In the genomic region with DNA sequence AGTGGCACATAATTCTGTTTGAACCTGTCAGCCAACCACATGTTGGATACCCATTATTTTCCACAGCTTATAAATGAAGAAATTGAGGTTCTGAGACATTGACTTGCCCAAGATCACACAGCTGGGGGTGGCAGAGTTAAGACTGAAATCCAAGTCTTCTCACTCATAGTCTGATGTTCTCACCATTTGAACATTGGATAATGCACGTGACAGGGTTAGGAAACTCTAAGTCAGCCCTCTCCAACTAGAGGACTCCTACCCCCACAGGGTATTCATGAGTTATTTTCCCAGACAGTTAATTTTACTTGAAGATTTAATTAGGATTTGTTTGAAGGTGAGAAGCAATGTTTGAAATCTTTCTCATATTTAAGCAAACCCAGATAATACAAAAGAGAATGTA, we compare ENCODE assay signal across 28 cellular contexts. TPM values are rescaled to one million over a fixed set of nuclear protein-coding genes. Genes with fewer than 3 reads are reported as not detected.
DNase-seq lines count a peak whose midpoint lies in the region; ATAC-seq and TF ChIP-seq lines count a peak whose summit lies in the region.
"Had no signal": no experiment of that assay in that cellular context is flagged by ENCODE, and none has a peak within 500 bp of the region (broad histone marks: within the 10 kb centered on the region; RNA-seq: fewer than 3 reads in every experiment).

No MANE protein-coding gene starts in this region.

- peak overlapping the region; percentile 54 for H2AFZ ChIP-seq in IMR-90 (replicated peaks; ENCODE audit: low read length, poor library complexity)

- H4K8ac ChIP-seq in IMR-90 (ENCODE audit: low read depth in 2 of 2, low read length in 2 of 2): peak overlapping the region in 1 of 2 experiments; percentile 66; a peak in 1 of 4 replicates

- no peak overlapping the region for H3K9ac ChIP-seq in IMR-90 (ENCODE audit: low read depth, low read length)

- H3K27ac Mint-ChIP-seq in brain (peak overlapping the region in 3 of 5 experiments; percentile 89 to 92 (median 92)), progenitor cell of endocrine pancreas (no peak overlapping the region)
- H3K27ac Mint-ChIP-seq in naive thymus-derived CD8-positive, alpha-beta T cell: peak overlapping the region in 6 of 10 donors; percentile 27 to 95 (median 48)
- H3K27ac Mint-ChIP-seq: activated T-helper 2 cell treated with anti-CD3 and anti-CD28 coated beads, Interferon-gamma antibody, Interleukin-2, Interleukin-4, amounts not matched to agents 10 μg/mL and 5 μg/mL and 100 μg/mL, durations not matched to agents 14 hours and 24 hours and 36 hours had no signal

- no peaks in the 10 kb centered on the region for H3K9me3 Mint-ChIP-seq in brain
- no peaks in the 10 kb centered on the region for H3K9me3 Mint-ChIP-seq in naive thymus-derived CD8-positive, alpha-beta T cell
- H3K9me3 Mint-ChIP-seq in progenitor cell of endocrine pancreas (ENCODE audit: low read depth): peaks cover 6% of the 10 kb centered on the region
- H3K9me3 Mint-ChIP-seq: activated T-helper 2 cell treated with anti-CD3 and anti-CD28 coated beads, Interferon-gamma antibody, Interleukin-2, Interleukin-4, amounts not matched to agents 10 μg/mL and 5 μg/mL and 100 μg/mL, durations not matched to agents 14 hours and 24 hours and 36 hours; central memory CD8-positive, alpha-beta T cell; memory B cell; neural crest cell; T-helper 1 cell treated with Interleukin-12 subunit alpha and Interleukin-12 subunit beta and Interleukin-4 antibody, amounts not matched to agents 30 μg/mL and 1 μg/mL, for 36 hours had no signal

- no peak for TF ChIP-seq RAD21 in IMR-90 (IDR thresholded peaks at IDR 0.05; ENCODE audit: low read length)

- H4K5ac ChIP-seq in IMR-90 (ENCODE audit: low read depth, low read length): peak overlapping the region; percentile 39; the same call in 1 of the 2 replicates

- POLR2A ChIA-PET in A673 (lab: Charles Lee; ENCODE audit: low non-redundant PET) (no interaction called here), IMR-90 (lab: Charles Lee; ENCODE audit: unreplicated experiment) (no interaction called here)
- POLR2A ChIA-PET in naive thymus-derived CD8-positive, alpha-beta T cell (lab: Charles Lee): interaction anchor here (1.0 to 2.9 kb wide), 2 partner anchors 11 to 24 kb away, joined by 5 to 37 read pairs; no protein-coding TSS in a partner anchor

- CTCF ChIA-PET in A673 (lab: Charles Lee): interaction anchor here (1.3 kb wide), 1 partner anchor 16 kb away, joined by 4 read pairs; no protein-coding TSS in a partner anchor
- CTCF ChIA-PET in IMR-90 (lab: Yijun Ruan, JAX): interaction anchor here (0.6 to 1.5 kb wide), 2 partner anchors 8 to 176 kb away, joined by 3 to 5 read pairs; no protein-coding TSS in a partner anchor

- H3K27ac ChIP-seq in A673 (ENCODE audit: low read depth, low read length, poor library complexity, severe bottlenecking): peak overlapping the region; percentile 43
- peak overlapping the region; percentile 46; the same call in 1 of the 2 replicates for H3K27ac ChIP-seq in IMR-90 (ENCODE audit: insufficient read depth, low read length)
- H3K27ac ChIP-seq: HL-60 had no signal

- H3K4me3 ChIP-seq in A673 (ENCODE audit: low read depth, low read length, poor library complexity, severe bottlenecking) (no peak overlapping the region), IMR-90 (ENCODE audit: insufficient read depth, low read depth, low read length) (no peak overlapping the region)

- H4K20me1 ChIP-seq in IMR-90 (ENCODE audit: insufficient read depth, low read length): no peaks in the 10 kb centered on the region

- H2BK120ac ChIP-seq in IMR-90 (ENCODE audit: low read depth, low read length): peak overlapping the region; percentile 70

- H3K4me1 ChIP-seq in A673 (ENCODE audit: insufficient read depth, low read length, poor library complexity, severe bottlenecking) (peaks cover 65% of the 10 kb centered on the region), IMR-90 (ENCODE audit: control insufficient read depth, insufficient read depth, low read length) (peaks cover 12% of the 10 kb centered on the region)

- peak overlapping the region; percentile 59; the same call in 1 of the 2 replicates for H3K4me2 ChIP-seq in IMR-90 (ENCODE audit: low read depth, low read length)

- H4K91ac ChIP-seq in IMR-90 (ENCODE audit: insufficient read depth, low read depth, low read length): peak overlapping the region; percentile 66; the same call in 1 of the 2 replicates

- DNase-seq in A673 (ENCODE audit: low spot score): no peak
- DNase-seq in IMR-90: no peak
- DNase-seq in naive thymus-derived CD8-positive, alpha-beta T cell: no peak
- DNase-seq in cardiac septum (ENCODE audit: low spot score): no peak
- no peak for DNase-seq in progenitor cell of endocrine pancreas (ENCODE audit: low spot score, unreplicated experiment)
- DNase-seq: activated CD4-positive, alpha-beta T cell treated with anti-CD3 and anti-CD28 coated beads, Interleukin-2, amount 10 ng/mL, durations not matched to agents 7 days and 5 days; amniotic stem cell; C1 segment of cervical spinal cord; DMS153; effector memory CD4-positive, alpha-beta T cell; left cardiac atrium; NCI-H146; NCI-H2171; NCI-H526; SHP77 treated with DMSO at 0.1 percent for 48 hours had no signal

- H3K27me3 Mint-ChIP-seq in brain: no peaks in the 10 kb centered on the region
- H3K27me3 Mint-ChIP-seq in naive thymus-derived CD8-positive, alpha-beta T cell: no peaks in the 10 kb centered on the region
- H3K27me3 Mint-ChIP-seq in progenitor cell of endocrine pancreas: no peaks in the 10 kb centered on the region
- H3K27me3 Mint-ChIP-seq: central memory CD8-positive, alpha-beta T cell; memory B cell had no signal

- dilution Hi-C loops in IMR-90 (cut with HindIII; ENCODE audit: low sequenced_read_pairs, unreplicated experiment): no loop called here

- peak overlapping the region; percentile 79; the same call in 2 of the 3 replicates for H2BK15ac ChIP-seq in IMR-90 (ENCODE audit: low read depth, low read length)

- no CpG with 5 or more reads among the region's 1 CpG for WGBS in IMR-90 (ENCODE audit: extremely low coverage in 2 of 2, insufficient read length in 1 of 2), 2 experiments

- BruUV-seq in A673 (replicated peaks; lab: Mats Ljungman, UMichigan) (no TSS peak), IMR-90 (replicated peaks; lab: Mats Ljungman, UMichigan) (no TSS peak)

- peaks cover 15% of the 10 kb centered on the region for H3K36me3 Mint-ChIP-seq in brain
- H3K36me3 Mint-ChIP-seq in naive thymus-derived CD8-positive, alpha-beta T cell: peaks cover 0 to 3% (median 0%) of the 10 kb centered on the region in 3 donors
- H3K36me3 Mint-ChIP-seq in progenitor cell of endocrine pancreas (ENCODE audit: insufficient read depth): peaks cover 2% of the 10 kb centered on the region

- no peak overlapping the region for H2AK9ac ChIP-seq in IMR-90 (replicated peaks; ENCODE audit: low read depth, low read length, poor library complexity)

- no peaks in the 10 kb centered on the region for H3K79me1 ChIP-seq in IMR-90 (ENCODE audit: low read depth in 1 of 2, low read length in 2 of 2)

- H2AK5ac ChIP-seq in IMR-90 (ENCODE audit: low read depth, low read length): peak overlapping the region; percentile 10

- no peak for TF ChIP-seq POLR2A in IMR-90 (IDR thresholded peaks at IDR 0.05; ENCODE audit: low read depth, low read length)

- H3K9me3 ChIP-seq in A673 (ENCODE audit: low read depth, low read length, poor library complexity, severe bottlenecking): no peaks in the 10 kb centered on the region
- no peaks in the 10 kb centered on the region for H3K9me3 ChIP-seq in IMR-90 (ENCODE audit: control insufficient read depth, insufficient read depth, low read length)

- H3K9me1 ChIP-seq in IMR-90 (ENCODE audit: insufficient read depth, low read length): peaks cover 4% of the 10 kb centered on the region; the same call in 1 of the 2 replicates

- peak overlapping the region; percentile 17 for H2BK5ac ChIP-seq in IMR-90 (ENCODE audit: low read depth, low read length, poor library complexity, severe bottlenecking)

- peak overlapping the region; percentile 88 for H2BK20ac ChIP-seq in IMR-90 (ENCODE audit: low read depth, low read length)

- ATAC-seq in IMR-90 (ENCODE audit: low read depth) (no peak), GM18868 (IDR thresholded peaks at IDR 0.05; ENCODE audit: unreplicated experiment) (no peak), GM19324 (IDR thresholded peaks at IDR 0.05; ENCODE audit: low FRiP score, unreplicated experiment) (no peak)
- ATAC-seq in naive thymus-derived CD8-positive, alpha-beta T cell: no peak

- in situ Hi-C loops in IMR-90 (cut with MboI; ENCODE audit: low sequenced_read_pairs): no loop called here

- H3K56ac ChIP-seq in IMR-90 (ENCODE audit: extremely low read depth, insufficient read depth, low read length): no peak overlapping the region

- H3K27me3 ChIP-seq in A673 (replicated peaks; ENCODE audit: insufficient read depth, low read depth, low read length, poor library complexity) (no peaks in the 10 kb centered on the region), IMR-90 (ENCODE audit: control insufficient read depth, insufficient read depth, low read length) (no peaks in the 10 kb centered on the region)

- H3K18ac ChIP-seq in IMR-90 (ENCODE audit: low read depth, low read length): peak overlapping the region; percentile 37

- intact Hi-C loops in A673 (cut with micrococcal nuclease; ENCODE audit: unreplicated experiment) (loop anchor here (5.0 kb wide), 1 partner anchor 240 kb away; no protein-coding TSS in a partner anchor), IMR-90 (cut with micrococcal nuclease) (no loop called here), cardiac septum (cut with DNase I) (no loop called here)

- H3K4me1 Mint-ChIP-seq in brain (peaks cover 55% of the 10 kb centered on the region), progenitor cell of endocrine pancreas (ENCODE audit: low read depth) (peaks cover 21% of the 10 kb centered on the region)
- H3K4me1 Mint-ChIP-seq in naive thymus-derived CD8-positive, alpha-beta T cell: peaks cover 9 to 40% (median 31%) of the 10 kb centered on the region in 4 donors

- H3K4ac ChIP-seq in IMR-90 (ENCODE audit: low read depth, low read length): peak overlapping the region; percentile 76

- peak overlapping the region; percentile 83 for H3K23ac ChIP-seq in IMR-90 (ENCODE audit: low read depth, low read length)

- H3K36me3 ChIP-seq in A673 (ENCODE audit: insufficient read depth, low read length, poor library complexity, severe bottlenecking) (no peaks in the 10 kb centered on the region), IMR-90 (ENCODE audit: control insufficient read depth, insufficient read depth, low read length) (no peaks in the 10 kb centered on the region)

- TF ChIP-seq CTCF in A673 (conservative IDR thresholded peaks at IDR 0.05; ENCODE audit: low read depth, low read length) (no peak), IMR-90 (conservative IDR thresholded peaks at IDR 0.05; ENCODE audit: low read depth, low read length) (no peak), brain (conservative IDR thresholded peaks at IDR 0.05) (no peak), progenitor cell of endocrine pancreas (IDR thresholded peaks at IDR 0.05; ENCODE audit: unreplicated experiment) (no peak)

- peak overlapping the region in 1 of 5 experiments; percentile 35 for H3K4me3 Mint-ChIP-seq in brain
- H3K4me3 Mint-ChIP-seq in naive thymus-derived CD8-positive, alpha-beta T cell: no peak overlapping the region
- H3K4me3 Mint-ChIP-seq in progenitor cell of endocrine pancreas (ENCODE audit: low read depth): no peak overlapping the region
- H3K4me3 Mint-ChIP-seq: activated CD4-positive, alpha-beta T cell treated with anti-CD3 and anti-CD28 coated beads, Interleukin-2, amount 10 ng/mL, durations not matched to agents 7 days and 5 days; central memory CD8-positive, alpha-beta T cell; memory B cell; T-helper 1 cell treated with Interleukin-12 subunit alpha and Interleukin-12 subunit beta and Interleukin-4 antibody, amounts not matched to agents 30 μg/mL and 1 μg/mL, for 36 hours had no signal

- peak overlapping the region; percentile 86 for H3K14ac ChIP-seq in IMR-90 (replicated peaks; ENCODE audit: low read depth, low read length)

RNA-seq across cellular contexts. Expression of a gene that starts 38.1 kb away (rescaled TPM):
- total RNA-seq in A673 (2021): not detected in 2 replicates
- total RNA-seq in IMR-90 (2012; rRNA removed): not detected in 2 replicates
- not detected in 2 replicates for polyA plus RNA-seq in IMR-90 (2012; rRNA removed)
- not detected in 2 replicates for polyA plus RNA-seq in IMR-90 (2012; cell fraction: cytosol; rRNA removed)
- not detected in 2 replicates for polyA plus RNA-seq in IMR-90 (2012; cell fraction: nucleus; rRNA removed; ENCODE audit: low replicate concordance)
- not detected for polyA plus RNA-seq in brain (ENCODE audit: insufficient read depth, low read depth, low replicate concordance)
- total RNA-seq in naive thymus-derived CD8-positive, alpha-beta T cell: under 1 TPM in 1 of 2 experiments, not detected in 1; 0.68 TPM
- not detected for polyA plus RNA-seq in naive thymus-derived CD8-positive, alpha-beta T cell
- total RNA-seq in cardiac septum: 6.5 TPM
- total RNA-seq in progenitor cell of endocrine pancreas: not detected in 2 replicates
- total RNA-seq: activated CD4-positive, alpha-beta T cell treated with anti-CD3 and anti-CD28 coated beads, Interleukin-2, amount 10 ng/mL, durations not matched to agents 7 days and 5 days; activated T-helper 2 cell treated with anti-CD3 and anti-CD28 coated beads, Interferon-gamma antibody, Interleukin-2, Interleukin-4, amounts not matched to agents 10 μg/mL and 5 μg/mL and 100 μg/mL, durations not matched to agents 14 hours and 24 hours and 36 hours; H4; MCF 10A; neural crest cell; pulmonary artery endothelial cell; subcutaneous adipose tissue had no signal
